Comparison of ENCODE assay signal across 23 cellular contexts in the genomic region with DNA sequence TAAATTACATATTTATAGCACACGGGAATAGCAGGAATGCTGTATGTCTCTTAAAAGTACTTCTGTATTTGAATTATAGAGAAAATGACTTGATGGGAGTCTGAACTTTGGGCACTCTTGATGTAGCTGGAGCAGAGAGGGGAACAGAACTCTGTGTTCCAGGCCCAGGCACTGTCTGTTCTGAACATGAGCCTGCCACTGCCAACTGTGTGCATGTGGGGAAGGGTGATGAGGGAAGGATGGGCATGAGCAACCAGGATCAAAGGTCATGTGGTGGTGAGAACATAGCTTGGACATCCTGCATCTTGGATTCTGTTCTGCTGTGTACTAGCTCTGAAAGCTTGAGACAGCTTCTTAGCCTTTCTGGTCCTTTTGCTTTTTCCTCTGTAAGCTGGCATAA. TPM values are rescaled to one million over a fixed set of nuclear protein-coding genes. Genes with fewer than 3 reads are reported as not detected.
"Had no signal": no experiment of that assay in that cellular context is flagged by ENCODE, and none has a peak within 500 bp of the region (broad histone marks: within the 10 kb centered on the region; RNA-seq: fewer than 3 reads in every experiment).

No MANE protein-coding gene starts in this region.

- H3K9me2 ChIP-seq: SK-N-SH had no signal

- H3K36me3 ChIP-seq: breast epithelium, Peyer's patch had no signal

- H3K27ac ChIP-seq: breast epithelium, Peyer's patch, RWPE1, SJCRH30 had no signal

- H3K27me3 ChIP-seq: breast epithelium, Peyer's patch, SJCRH30 had no signal

- H3K9ac ChIP-seq: SK-N-SH had no signal

- H3K4me1 ChIP-seq: breast epithelium, Peyer's patch, SJCRH30 had no signal

- ATAC-seq: activated CD4-positive, CD25-positive, alpha-beta regulatory T cell treated with anti-CD3 and anti-CD28 coated beads, Interleukin-2, amount 50 U/mL, for 24 hours; activated CD8-positive, alpha-beta T cell treated with anti-CD3 and anti-CD28 coated beads, Interleukin-2, amount 10 ng/mL, durations not matched to agents 7 days and 5 days; K562 had no signal

- H3K4me2 ChIP-seq: SK-N-SH had no signal

- DNase-seq: activated CD4-positive, alpha-beta T cell treated with anti-CD3 and anti-CD28 coated beads for 4 hours; activated CD4-positive, alpha-beta T cell treated with anti-CD3 and anti-CD28 coated beads, Interleukin-2, amount 50 U/mL, for 4 hours; activated CD8-positive, alpha-beta memory T cell treated with anti-CD3 and anti-CD28 coated beads, Interleukin-2, amount 50 U/mL, for 48 hours; activated CD8-positive, alpha-beta T cell treated with anti-CD3 and anti-CD28 coated beads, Interleukin-2, amount 10 ng/mL, durations not matched to agents 7 days and 5 days; activated naive CD4-positive, alpha-beta T cell treated with anti-CD3 and anti-CD28 coated beads, Interleukin-2, amount 50 U/mL, for 16 hours; activated naive CD8-positive, alpha-beta T cell treated with anti-CD3 and anti-CD28 coated beads, Interleukin-2, amount 10 ng/mL, durations not matched to agents 7 days and 5 days; activated T-cell treated with anti-CD3 and anti-CD28 coated beads, Interleukin-2, amount 50 U/mL, for 1 hour; aorta; Kasumi-1; NCI-H1092; NCI-H1417; NCI-H1694; NCI-H2081; NCI-H524; Peyer's patch; Right ventricle myocardium superior; SJCRH30; SK-N-SH; SW 1271 had no signal

- H3K9me3 ChIP-seq: breast epithelium, Peyer's patch, SJCRH30, SK-N-SH had no signal

- H3K4me3 ChIP-seq: breast epithelium, K562, Peyer's patch, SJCRH30 had no signal

RNA-seq across cellular contexts. Expression of a gene that starts 16.4 kb away (rescaled TPM):
- total RNA-seq: K562 had no signal
